Comparison of ENCODE assay signal across 1 cellular context in genomic region chr12:57213068-57213715, GRCh38.
A peak's percentile ranks its signal among the peaks of the same experiment; 100 is the strongest.
TF ChIP-seq lines count a peak whose summit lies in the region.

No MANE protein-coding gene starts in this region.

TF ChIP-seq in HEK293, 187 proteins besides CTCF, POLR2A, EP300 and RAD21 (continued from another document and continues in another):
- TF ChIP-seq PRDM6 (tag by site-specific recombination; IDR thresholded peaks at IDR 0.05): no peak
- TF ChIP-seq OVOL3 (tag by site-specific recombination; IDR thresholded peaks at IDR 0.05): no peak
- peak; percentile 48 for TF ChIP-seq ZBTB26 (tag by site-specific recombination; optimal IDR thresholded peaks at IDR 0.05)
- TF ChIP-seq ZNF701 (tag by site-specific recombination; IDR thresholded peaks at IDR 0.05): no peak
- TF ChIP-seq ZNF548 (tag by site-specific recombination; IDR thresholded peaks at IDR 0.05): no peak
- no peak for TF ChIP-seq MEIS1 (CRISPR knock-in tag; IDR thresholded peaks at IDR 0.05; ENCODE audit: borderline replicate concordance)
- TF ChIP-seq ZNF530 (tag by site-specific recombination; IDR thresholded peaks at IDR 0.05; ENCODE audit: low read depth): no peak
- TF ChIP-seq ZNF596 (tag by site-specific recombination; IDR thresholded peaks at IDR 0.05): no peak
- TF ChIP-seq BCL11B (tag by site-specific recombination; IDR thresholded peaks at IDR 0.05; ENCODE audit: low read depth): no peak
- TF ChIP-seq ZNF677 (tag by site-specific recombination; IDR thresholded peaks at IDR 0.05): no peak
- peak; percentile 18; the same call in 1 of the 2 replicates for TF ChIP-seq PRDM10 (tag by site-specific recombination; IDR thresholded peaks at IDR 0.05)
- TF ChIP-seq ZNF76 (tag by site-specific recombination; IDR thresholded peaks at IDR 0.05; ENCODE audit: borderline replicate concordance, low read depth): no peak
- TF ChIP-seq ZNF777 (tag by site-specific recombination; IDR thresholded peaks at IDR 0.05; ENCODE audit: borderline replicate concordance): no peak
- no peak for TF ChIP-seq ZFHX2 (tag by site-specific recombination; conservative IDR thresholded peaks at IDR 0.05)
- TF ChIP-seq ZNF621 (tag by site-specific recombination; IDR thresholded peaks at IDR 0.05): no peak
- no peak for TF ChIP-seq ZNF148 (tag by site-specific recombination; IDR thresholded peaks at IDR 0.05; ENCODE audit: borderline replicate concordance)
- no peak for TF ChIP-seq HOXC10 (CRISPR knock-in tag; IDR thresholded peaks at IDR 0.05)
- TF ChIP-seq ZNF416 (tag by site-specific recombination; IDR thresholded peaks at IDR 0.05): no peak
- TF ChIP-seq ZNF544 (tag by site-specific recombination; IDR thresholded peaks at IDR 0.05): no peak
- TF ChIP-seq ZNF239 (tag by site-specific recombination; IDR thresholded peaks at IDR 0.05): no peak
- no peak for TF ChIP-seq ZNF792 (tag by site-specific recombination; IDR thresholded peaks at IDR 0.05)
- no peak for TF ChIP-seq ZNF704 (tag by site-specific recombination; IDR thresholded peaks at IDR 0.05)
- TF ChIP-seq GLI2 (tag by site-specific recombination; IDR thresholded peaks at IDR 0.05; ENCODE audit: borderline replicate concordance, low read depth): no peak
- TF ChIP-seq ZNF174 (tag by site-specific recombination; IDR thresholded peaks at IDR 0.05): no peak
- TF ChIP-seq IKZF3 (tag by site-specific recombination; IDR thresholded peaks at IDR 0.05): peak; percentile 76
- TF ChIP-seq ZSCAN16 (tag by site-specific recombination; IDR thresholded peaks at IDR 0.05): no peak
- no peak for TF ChIP-seq ZNF26 (tag by site-specific recombination; IDR thresholded peaks at IDR 0.05)
- 0 out of 2 replicates have a peak, but pooled peaks have one; percentile 22 for TF ChIP-seq ZNF692 (tag by site-specific recombination; IDR thresholded peaks at IDR 0.05)
- no peak for TF ChIP-seq MYNN (tag by site-specific recombination; IDR thresholded peaks at IDR 0.05; ENCODE audit: borderline replicate concordance)
- TF ChIP-seq ZNF624 (tag by site-specific recombination; IDR thresholded peaks at IDR 0.05): no peak
- no peak for TF ChIP-seq ZNF394 (tag by site-specific recombination; IDR thresholded peaks at IDR 0.05; ENCODE audit: borderline replicate concordance)
- TF ChIP-seq ZNF350 (tag by site-specific recombination; IDR thresholded peaks at IDR 0.05): no peak
- TF ChIP-seq ZNF664 (tag by site-specific recombination; IDR thresholded peaks at IDR 0.05): no peak
- no peak for TF ChIP-seq ZNF121 (tag by site-specific recombination; IDR thresholded peaks at IDR 0.05)
- no peak for TF ChIP-seq ZNF112 (tag by site-specific recombination; IDR thresholded peaks at IDR 0.05)
- TF ChIP-seq ZNF473 (tag by site-specific recombination; IDR thresholded peaks at IDR 0.05): no peak
- no peak for TF ChIP-seq ZNF837 (tag by site-specific recombination; IDR thresholded peaks at IDR 0.05)
- TF ChIP-seq FEZF1 (tag by site-specific recombination; IDR thresholded peaks at IDR 0.05): no peak
- no peak for TF ChIP-seq ZNF211 (tag by site-specific recombination; IDR thresholded peaks at IDR 0.05; ENCODE audit: low read depth)
- no peak for TF ChIP-seq TSHZ1 (tag by site-specific recombination; IDR thresholded peaks at IDR 0.05; ENCODE audit: borderline replicate concordance)
- no peak for TF ChIP-seq ZIC2 (tag by site-specific recombination; IDR thresholded peaks at IDR 0.05)
- no peak for TF ChIP-seq KLF7 (tag by site-specific recombination; IDR thresholded peaks at IDR 0.05; ENCODE audit: borderline replicate concordance)
- TF ChIP-seq ZNF555 (tag by site-specific recombination; conservative IDR thresholded peaks at IDR 0.05): no peak
- TF ChIP-seq GLIS1 (tag by site-specific recombination; IDR thresholded peaks at IDR 0.05): peak; percentile 85
- TF ChIP-seq ZNF16 (tag by site-specific recombination; IDR thresholded peaks at IDR 0.05; ENCODE audit: low read depth): no peak
- no peak for TF ChIP-seq OSR2 (tag by site-specific recombination; IDR thresholded peaks at IDR 0.05)
- TF ChIP-seq ZNF513 (tag by site-specific recombination; IDR thresholded peaks at IDR 0.05): no peak
- no peak for TF ChIP-seq ZNF843 (tag by site-specific recombination; IDR thresholded peaks at IDR 0.05)
- TF ChIP-seq ZNF391 (tag by site-specific recombination; IDR thresholded peaks at IDR 0.05; ENCODE audit: borderline replicate concordance, low read depth): peak; percentile 31; the same call in 1 of the 2 replicates
- no peak for TF ChIP-seq ZNF585B (tag by site-specific recombination; IDR thresholded peaks at IDR 0.05)
- TF ChIP-seq ZNF571 (tag by site-specific recombination; IDR thresholded peaks at IDR 0.05): no peak
